Comparison of ENCODE assay signal across 10 cellular contexts in genomic region chr7:50663396-50664102, GRCh38.
A peak's percentile ranks its signal among the peaks of the same experiment; 100 is the strongest.
DNase-seq lines count a peak whose midpoint lies in the region; ATAC-seq and TF ChIP-seq lines count a peak whose summit lies in the region.
"Had no signal": no experiment of that assay in that cellular context is flagged by ENCODE, and none has a peak within 500 bp of the region (broad histone marks: within the 10 kb centered on the region; RNA-seq: fewer than 3 reads in every experiment).

No MANE protein-coding gene starts in this region.

- TF ChIP-seq EP300 in esophagus muscularis mucosa (IDR thresholded peaks at IDR 0.05), result no peak

- H3K27ac ChIP-seq in right cardiac atrium (ENCODE audit: low read length) (peak overlapping the region; percentile 30), heart right ventricle (peak overlapping the region in 5 of 10 donors; percentile 19 to 46 (median 26)), angular gyrus (ENCODE audit: low read depth, low read length) (peak overlapping the region; percentile 52), esophagus muscularis mucosa (replicated peaks in 1 of 4) (no peak overlapping the region)

- 81% methylated on average over 8 of the region's 8 CpGs for WGBS in right cardiac atrium
- 85 to 87% methylated on average over 8 of the region's 8 CpGs for WGBS in heart right ventricle, 2 donors
- 75% methylated on average over 7 of the region's 8 CpGs for WGBS in esophagus muscularis mucosa

- H3K4me1 ChIP-seq in right cardiac atrium (ENCODE audit: control insufficient read depth, insufficient read depth, low read length) (peaks cover 39% of the 10 kb centered on the region), heart right ventricle (peaks cover 28 to 95% (median 86%) of the 10 kb centered on the region in 9 donors), esophagus muscularis mucosa (peaks cover 75 to 92% (median 84%) of the 10 kb centered on the region in 4 donors)

- H3K9me3 ChIP-seq in right cardiac atrium (ENCODE audit: control insufficient read depth, low read length), result no peaks in the 10 kb centered on the region
- H3K9me3 ChIP-seq in heart right ventricle, result no peaks in the 10 kb centered on the region
- no peaks in the 10 kb centered on the region for H3K9me3 ChIP-seq in esophagus muscularis mucosa

- no peak for ATAC-seq in right cardiac atrium
- no peak for ATAC-seq in heart right ventricle
- no peak for ATAC-seq in HG03439 (IDR thresholded peaks at IDR 0.05; ENCODE audit: unreplicated experiment)

- H3K36me3 ChIP-seq in heart right ventricle, result peaks cover 0 to 41% (median 0%) of the 10 kb centered on the region in 9 donors
- H3K36me3 ChIP-seq in esophagus muscularis mucosa, result peaks cover 0 to 26% (median 13%) of the 10 kb centered on the region in 4 donors

- no peaks in the 10 kb centered on the region for H3K27me3 ChIP-seq in right cardiac atrium (ENCODE audit: control insufficient read depth, insufficient read depth)
- H3K27me3 ChIP-seq in heart right ventricle, result no peaks in the 10 kb centered on the region
- no peaks in the 10 kb centered on the region for H3K27me3 ChIP-seq in esophagus muscularis mucosa

- H3K4me3 ChIP-seq in right cardiac atrium (ENCODE audit: low read length), result no peak overlapping the region
- H3K4me3 ChIP-seq in heart right ventricle, result no peak overlapping the region
- no peak overlapping the region for H3K4me3 ChIP-seq in esophagus muscularis mucosa

- intact Hi-C loops in right cardiac atrium (cut with DNase I) (no loop called here), heart right ventricle (cut with DNase I) (no loop called here), esophagus muscularis mucosa (cut with DNase I) (loop anchor here (10.0 kb wide), 1 partner anchor 651 kb away; the partner anchor contains the start of gene COBL)

- TF ChIP-seq CTCF in heart right ventricle (IDR thresholded peaks at IDR 0.05) (no peak), esophagus muscularis mucosa (IDR thresholded peaks at IDR 0.05) (no peak)

- TF ChIP-seq POLR2A in esophagus muscularis mucosa (IDR thresholded peaks at IDR 0.05; ENCODE audit: low read depth), result no peak

- DNase-seq in right cardiac atrium (no peak), heart right ventricle (no peak), myocyte (ENCODE audit: low read depth) (peak; percentile 71), NCI-H774 (lab: John Stamatoyannopoulos, UW) (no peak), esophagus muscularis mucosa (ENCODE audit: extremely low spot score) (no peak), COR-L47 (lab: John Stamatoyannopoulos, UW) (no peak)
- DNase-seq: cortex of kidney, Kasumi-1 had no signal

Comparison
In these comparisons a context has a peak if more than half of its experiments do, and no peak if none do; other contexts are left out.
1. H3K27ac ChIP-seq: peak in right cardiac atrium (single experiment) and angular gyrus (single experiment); none in esophagus muscularis mucosa (0 of 4).